Comparison of ENCODE assay signal across 2 cellular contexts in genomic region chr1:46300673-46301405, GRCh38.
TF ChIP-seq lines count a peak whose summit lies in the region.

No MANE protein-coding gene starts in this region.

TF ChIP-seq in H1, 55 proteins besides CTCF, POLR2A, EP300 and RAD21:
- TF ChIP-seq RFX5 (IDR thresholded peaks at IDR 0.05; ENCODE audit: borderline replicate concordance, low read depth, low read length): no peak
- no peak for TF ChIP-seq SRF (IDR thresholded peaks at IDR 0.05; ENCODE audit: low read depth, low read length)
- TF ChIP-seq ZNF274 (IDR thresholded peaks at IDR 0.05; ENCODE audit: borderline replicate concordance, extremely low read depth, low read length): no peak
- no peak for TF ChIP-seq TAF7 (optimal IDR thresholded peaks at IDR 0.05; ENCODE audit: borderline replicate concordance, low read depth, low read length)
- no peak for TF ChIP-seq MAFK (IDR thresholded peaks at IDR 0.05; ENCODE audit: low read depth, low read length)
- TF ChIP-seq RBBP5 (IDR thresholded peaks at IDR 0.05; ENCODE audit: borderline replicate concordance, low read depth, low read length): no peak
- TF ChIP-seq KDM1A (IDR thresholded peaks at IDR 0.05; ENCODE audit: borderline replicate concordance, low read length): no peak
- no peak for TF ChIP-seq PHF8 (conservative IDR thresholded peaks at IDR 0.05; ENCODE audit: low read depth, low read length)
- TF ChIP-seq GABPA (IDR thresholded peaks at IDR 0.05; ENCODE audit: borderline replicate concordance, insufficient read depth, low read length): no peak
- no peak for TF ChIP-seq RXRA (IDR thresholded peaks at IDR 0.05; ENCODE audit: insufficient read depth, low read depth, low read length)
- no peak for TF ChIP-seq TBP (IDR thresholded peaks at IDR 0.05; ENCODE audit: low read depth, low read length)
- no peak for TF ChIP-seq BACH1 (IDR thresholded peaks at IDR 0.05; ENCODE audit: low read length)
- no peak for TF ChIP-seq CHD1 (IDR thresholded peaks at IDR 0.05; ENCODE audit: low read depth, low read length)
- no peak for TF ChIP-seq FOSL1 (IDR thresholded peaks at IDR 0.05; ENCODE audit: insufficient read depth, low read depth, low read length)

TF ChIP-seq in neural cell, 6 proteins besides CTCF, POLR2A, EP300 and RAD21:
- TF ChIP-seq REST (IDR thresholded peaks at IDR 0.05; ENCODE audit: borderline replicate concordance): no peak
- TF ChIP-seq POLR2AphosphoS5 (IDR thresholded peaks at IDR 0.05): no peak
- no peak for TF ChIP-seq EZH2 (IDR thresholded peaks at IDR 0.05; ENCODE audit: borderline replicate concordance, insufficient read depth, low read length, poor library complexity, severe bottlenecking)
- no peak for TF ChIP-seq MXI1 (conservative IDR thresholded peaks at IDR 0.05; ENCODE audit: poor library complexity, severe bottlenecking)
- TF ChIP-seq SMC3 (conservative IDR thresholded peaks at IDR 0.05; ENCODE audit: poor library complexity): no peak
- no peak for TF ChIP-seq TAF1 (IDR thresholded peaks at IDR 0.05; ENCODE audit: low read depth)
